ENCODE assay signal across 35 cellular contexts in the genomic region with DNA sequence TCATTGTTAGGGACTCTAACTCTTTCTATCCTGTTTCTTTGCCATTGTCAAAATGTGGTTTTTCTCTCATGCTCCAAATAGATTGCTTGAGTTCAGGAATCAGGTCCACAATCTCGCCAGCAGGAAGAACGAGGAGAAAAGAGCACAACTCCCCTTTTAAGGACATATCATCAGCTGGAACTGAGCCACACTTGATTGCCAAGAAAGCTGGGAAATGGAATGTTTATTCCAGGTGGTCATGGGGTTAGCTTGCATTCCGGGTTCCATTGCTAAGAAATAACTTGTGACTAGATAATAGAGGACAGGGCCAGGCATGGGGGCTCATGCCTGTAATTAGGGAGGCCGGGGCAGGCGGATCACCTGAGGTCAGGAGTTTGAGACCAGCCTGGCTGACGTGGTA. TPM values are rescaled to one million over a fixed set of nuclear protein-coding genes. Genes with fewer than 3 reads are reported as not detected.
"Had no signal": no experiment of that assay in that cellular context is flagged by ENCODE, and none has a peak within 500 bp of the region (broad histone marks: within the 10 kb centered on the region; RNA-seq: fewer than 3 reads in every experiment).

No MANE protein-coding gene starts in this region.

- H3K4me3 ChIP-seq: gastrocnemius medialis, heart left ventricle, hepatocyte, left lung, mucosa of descending colon, sigmoid colon, stomach, tibial artery, vagina had no signal

- FAIRE-seq: kidney had no signal

- H3K9me3 ChIP-seq: gastrocnemius medialis, mucosa of descending colon, neutrophil, sigmoid colon, tibial artery, vagina had no signal

- DNase-seq: cortex of kidney; effector memory CD8-positive, alpha-beta T cell; foreskin fibroblast; gastrocnemius medialis; heart left ventricle; kidney; left cardiac atrium; left lung; mesenchymal stem cell; mucosa of descending colon; naive B cell; right cardiac atrium; sigmoid colon; stimulated activated CD4-positive, alpha-beta T cell treated with anti-CD3 and anti-CD28 coated beads, Interleukin-2, amount 100 ng/mL, for 24 hours; stimulated activated CD4-positive, alpha-beta T cell treated with anti-CD3 and anti-CD28 coated beads, Interleukin-4, amount 100 ng/mL, for 24 hours; stimulated activated naive CD4-positive, alpha-beta T cell treated with Interleukin-2 at 50 U/mL for 16 hours; stomach; tibial artery had no signal

- H3K27me3 ChIP-seq: gastrocnemius medialis, heart left ventricle, hepatocyte, left lung, neutrophil, sigmoid colon, stomach, tibial artery, vagina had no signal

- H3K4me1 ChIP-seq: gastrocnemius medialis, heart left ventricle, left lung, parathyroid adenoma, sigmoid colon, stomach, tibial artery, vagina had no signal

- ATAC-seq: effector memory CD8-positive, alpha-beta T cell; esophagus mucosa; gastrocnemius medialis; heart left ventricle; left cardiac atrium; left lung; mucosa of descending colon; natural killer cell treated with Interleukin-12 subunit alpha and Interleukin-12 subunit beta and Interleukin-15 and Interleukin-18, amount 100 ng/mL, for 72 hours; right cardiac atrium; stimulated activated effector memory CD8-positive, alpha-beta T cell treated with anti-CD3 and anti-CD28 coated beads, Interleukin-12 subunit alpha, Interleukin-12 subunit beta, amount 100 ng/mL, for 72 hours had no signal

- H3K36me3 ChIP-seq: gastrocnemius medialis, heart left ventricle, left lung, neutrophil, sigmoid colon, stomach, tibial artery, vagina had no signal

- H3K27ac ChIP-seq: gastrocnemius medialis, heart left ventricle, hepatocyte, left lung, neutrophil, parathyroid adenoma, sigmoid colon, stomach, tibial artery, vagina had no signal

RNA-seq across cellular contexts. Expression of a gene that starts 32.4 kb away (rescaled TPM):
- total RNA-seq: dermis microvascular lymphatic vessel endothelial cell; esophagus mucosa; gastrocnemius medialis; heart left ventricle; kidney; left cardiac atrium; left lung; lower leg skin; lung microvascular endothelial cell; mesothelial cell of epicardium; mucosa of descending colon; natural killer cell treated with Interleukin-12 subunit alpha and Interleukin-12 subunit beta and Interleukin-15 and Interleukin-18, amount 100 ng/mL, for 72 hours; neural crest cell; omental fat pad; progenitor cell of endocrine pancreas; right cardiac atrium; sigmoid colon; skeletal muscle tissue; stomach; subcutaneous adipose tissue; temporal lobe; vagina had no signal
- polyA plus RNA-seq: heart left ventricle, hepatocyte, right cardiac atrium, stomach had no signal

RNA-seq across cellular contexts. Expression of a gene that starts 56.4 kb away (rescaled TPM):
- total RNA-seq: dermis microvascular lymphatic vessel endothelial cell; lung microvascular endothelial cell; natural killer cell treated with Interleukin-12 subunit alpha and Interleukin-12 subunit beta and Interleukin-15 and Interleukin-18, amount 100 ng/mL, for 72 hours; omental fat pad; vagina had no signal
